ENCODE assay signal across 12 cellular contexts in genomic region chr16:78183886-78184553, GRCh38.
DNase-seq lines count a peak whose midpoint lies in the region; ATAC-seq, FAIRE-seq and TF ChIP-seq lines count a peak whose summit lies in the region.
"Had no signal": no experiment of that assay in that cellular context is flagged by ENCODE, and none has a peak within 500 bp of the region (broad histone marks: within the 10 kb centered on the region; RNA-seq: fewer than 3 reads in every experiment).

No MANE protein-coding gene starts in this region.

- H3K4me2 ChIP-seq in astrocyte (ENCODE audit: low read length): peak overlapping the region; percentile 83

- H3K27me3 Mint-ChIP-seq in astrocyte (ENCODE audit: low read depth, unreplicated experiment): peaks cover 5% of the 10 kb centered on the region
- no peaks in the 10 kb centered on the region for H3K27me3 Mint-ChIP-seq in activated CD4-positive, alpha-beta memory T cell treated with anti-CD3 and anti-CD28 coated beads for 36 hours
- H3K27me3 Mint-ChIP-seq: B cell, IgD-negative memory B cell had no signal

- POLR2A ChIA-PET in activated CD4-positive, alpha-beta memory T cell treated with anti-CD3 and anti-CD28 coated beads for 36 hours (lab: Charles Lee): no interaction called here

- H3K36me3 ChIP-seq in astrocyte (ENCODE audit: insufficient read depth, low read length) (no peaks in the 10 kb centered on the region), lower lobe of right lung (no peaks in the 10 kb centered on the region)

- no peaks in the 10 kb centered on the region for H3K9me3 Mint-ChIP-seq in astrocyte (ENCODE audit: unreplicated experiment)
- H3K9me3 Mint-ChIP-seq in activated CD4-positive, alpha-beta memory T cell treated with anti-CD3 and anti-CD28 coated beads for 36 hours: no peaks in the 10 kb centered on the region
- H3K9me3 Mint-ChIP-seq: IgD-negative memory B cell, natural killer cell had no signal

- no peak overlapping the region for H3K27ac Mint-ChIP-seq in astrocyte (ENCODE audit: unreplicated experiment)
- no peak overlapping the region for H3K27ac Mint-ChIP-seq in activated CD4-positive, alpha-beta memory T cell treated with anti-CD3 and anti-CD28 coated beads for 36 hours
- H3K27ac Mint-ChIP-seq: B cell, IgD-negative memory B cell, natural killer cell had no signal

- H3K4me1 ChIP-seq in astrocyte (ENCODE audit: insufficient read depth, low read length): peaks cover 11% of the 10 kb centered on the region
- no peaks in the 10 kb centered on the region for H3K4me1 ChIP-seq in lower lobe of right lung

- no peaks in the 10 kb centered on the region for H3K4me1 Mint-ChIP-seq in astrocyte (ENCODE audit: low read depth, unreplicated experiment)
- H3K4me1 Mint-ChIP-seq in activated CD4-positive, alpha-beta memory T cell treated with anti-CD3 and anti-CD28 coated beads for 36 hours (ENCODE audit: low read depth): no peaks in the 10 kb centered on the region

- no peak for TF ChIP-seq CTCF in astrocyte (IDR thresholded peaks at IDR 0.05; ENCODE audit: insufficient read depth, low read depth, low read length)
- TF ChIP-seq CTCF in lower lobe of right lung (IDR thresholded peaks at IDR 0.05): no peak

- no peaks in the 10 kb centered on the region for H4K20me1 ChIP-seq in astrocyte (ENCODE audit: insufficient read depth, low read length)

- DNase-seq in AG08396 (ENCODE audit: low spot score): peak; percentile 12
- peak; percentile 53 for DNase-seq in NCI-H146 (lab: John Stamatoyannopoulos, UW)
- no peak for DNase-seq in astrocyte (ENCODE audit: low read depth)
- DNase-seq in lower lobe of right lung: no peak
- no peak for DNase-seq in central memory CD4-positive, alpha-beta T cell
- no peak for DNase-seq in mucosa of gallbladder (ENCODE audit: low spot score)
- no peak for DNase-seq in activated CD4-positive, alpha-beta memory T cell treated with anti-CD3 and anti-CD28 coated beads for 36 hours
- DNase-seq in RCC 7860 (ENCODE audit: low spot score): no peak
- DNase-seq: cortex of kidney, natural killer cell had no signal

- H3K36me3 Mint-ChIP-seq in astrocyte (ENCODE audit: low read depth, unreplicated experiment): no peaks in the 10 kb centered on the region
- no peaks in the 10 kb centered on the region for H3K36me3 Mint-ChIP-seq in activated CD4-positive, alpha-beta memory T cell treated with anti-CD3 and anti-CD28 coated beads for 36 hours
- H3K36me3 Mint-ChIP-seq: natural killer cell had no signal

- H3K9me3 ChIP-seq in astrocyte (ENCODE audit: insufficient read depth, low read depth, low read length) (no peaks in the 10 kb centered on the region), lower lobe of right lung (no peaks in the 10 kb centered on the region)

- intact Hi-C loops in lower lobe of right lung (cut with DNase I): no loop called here
- intact Hi-C loops in activated CD4-positive, alpha-beta memory T cell treated with anti-CD3 and anti-CD28 coated beads for 36 hours (cut with micrococcal nuclease): no loop called here

- no peak overlapping the region for H3K4me3 Mint-ChIP-seq in astrocyte (ENCODE audit: unreplicated experiment)
- H3K4me3 Mint-ChIP-seq in activated CD4-positive, alpha-beta memory T cell treated with anti-CD3 and anti-CD28 coated beads for 36 hours: no peak overlapping the region
- H3K4me3 Mint-ChIP-seq: B cell, IgD-negative memory B cell, natural killer cell had no signal

- H3K79me2 ChIP-seq in astrocyte (ENCODE audit: insufficient read depth, low read length): no peaks in the 10 kb centered on the region

- H3K4me3 ChIP-seq in astrocyte (ENCODE audit: insufficient read depth, low read depth, low read length) (peak overlapping the region; percentile 43), lower lobe of right lung (peak overlapping the region; percentile 2)

- H3K27me3 ChIP-seq in astrocyte (ENCODE audit: insufficient read depth, low read length) (peaks cover 10% of the 10 kb centered on the region), lower lobe of right lung (ENCODE audit: low read depth) (no peaks in the 10 kb centered on the region)

- no peak for FAIRE-seq in astrocyte (lab: Jason Lieb, UNC)
- no peak for FAIRE-seq in RCC 7860 (lab: Jason Lieb, UNC)

- H3K27ac ChIP-seq in astrocyte (ENCODE audit: low read depth, low read length): peak overlapping the region; percentile 41
- H3K27ac ChIP-seq in lower lobe of right lung: no peak overlapping the region

- H3K9ac ChIP-seq in astrocyte (ENCODE audit: low read length): peak overlapping the region; percentile 32

- peak in 1 of 2 donors; percentile 53 for ATAC-seq in lower lobe of right lung
- ATAC-seq: natural killer cell had no signal

- H2AFZ ChIP-seq in astrocyte (ENCODE audit: low read depth, low read length): no peak overlapping the region

- CTCF ChIA-PET in activated CD4-positive, alpha-beta memory T cell treated with anti-CD3 and anti-CD28 coated beads for 36 hours (lab: Charles Lee): no interaction called here

Comparison
In these comparisons a context has a peak if more than half of its experiments do, and no peak if none do; other contexts are left out.
1. DNase-seq: peak in AG08396 (single experiment) and NCI-H146 (single experiment); none in astrocyte (single experiment), lower lobe of right lung (single experiment), central memory CD4-positive, alpha-beta T cell (single experiment), mucosa of gallbladder (single experiment), activated CD4-positive, alpha-beta memory T cell treated with anti-CD3 and anti-CD28 coated beads for 36 hours (single experiment) and RCC 7860 (single experiment).